21 cellular contexts compared by ENCODE assay signal in the genomic region with DNA sequence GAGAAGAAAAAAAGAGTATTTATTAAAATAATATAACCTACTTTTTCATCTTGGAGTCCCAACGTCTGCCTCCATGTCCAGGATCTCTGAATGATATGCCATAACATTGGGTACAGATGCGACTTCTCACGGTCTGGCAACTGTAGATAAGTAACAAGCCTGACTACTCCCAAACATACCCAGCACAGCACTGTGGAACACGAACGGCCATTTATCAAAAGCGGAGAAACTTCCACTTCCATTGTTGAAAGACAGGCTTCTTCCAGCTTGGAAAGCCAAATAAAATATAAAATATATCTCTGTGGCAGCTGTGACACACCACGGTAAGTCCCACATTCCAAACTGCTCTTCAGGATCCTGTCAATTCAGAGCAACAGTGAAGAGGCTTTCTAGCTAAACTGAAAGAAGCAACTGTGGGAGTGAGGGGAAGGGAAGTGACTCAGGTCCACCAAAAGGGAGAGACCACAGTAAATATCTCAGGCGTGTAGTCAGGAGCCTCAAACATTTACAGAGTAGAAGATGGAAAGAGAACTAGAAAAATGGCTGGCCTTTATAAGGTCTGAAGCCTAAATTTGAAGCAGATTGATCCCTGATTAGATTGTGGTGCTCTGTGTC.
DNase-seq lines count a peak whose midpoint lies in the region; ATAC-seq, FAIRE-seq and TF ChIP-seq lines count a peak whose summit lies in the region.
"Had no signal": no experiment of that assay in that cellular context is flagged by ENCODE, and none has a peak within 500 bp of the region (broad histone marks: within the 10 kb centered on the region; RNA-seq: fewer than 3 reads in every experiment).

No MANE protein-coding gene starts in this region.

- peaks cover 4% of the 10 kb centered on the region for H3K9me3 Mint-ChIP-seq in astrocyte (ENCODE audit: unreplicated experiment)

- no peaks in the 10 kb centered on the region for H3K79me2 ChIP-seq in astrocyte (ENCODE audit: insufficient read depth, low read length)
- H3K79me2 ChIP-seq: parathyroid adenoma had no signal

- no peak for ATAC-seq in GM21786 (IDR thresholded peaks at IDR 0.05; ENCODE audit: unreplicated experiment)
- ATAC-seq: left lobe of liver; stimulated activated naive CD8-positive, alpha-beta T cell treated with anti-CD3 and anti-CD28 coated beads, Interleukin-15, Interleukin-2, amounts not matched to agents 100 U/mL and 50 U/mL, for 24 hours; upper lobe of right lung; WTC11 had no signal

- H3K27me3 Mint-ChIP-seq in astrocyte (ENCODE audit: low read depth, unreplicated experiment): no peaks in the 10 kb centered on the region

- H3K4me1 Mint-ChIP-seq in astrocyte (ENCODE audit: low read depth, unreplicated experiment): peaks cover 18% of the 10 kb centered on the region
- H3K4me1 Mint-ChIP-seq: WTC11 had no signal

- no peaks in the 10 kb centered on the region for H4K20me1 ChIP-seq in astrocyte (ENCODE audit: insufficient read depth, low read length)

- no peak overlapping the region for H3K4me3 Mint-ChIP-seq in astrocyte (ENCODE audit: unreplicated experiment)
- H3K4me3 Mint-ChIP-seq: WTC11 had no signal

- no peaks in the 10 kb centered on the region for H3K36me3 Mint-ChIP-seq in astrocyte (ENCODE audit: low read depth, unreplicated experiment)

- H3K36me3 ChIP-seq in astrocyte (ENCODE audit: insufficient read depth, low read length): no peaks in the 10 kb centered on the region
- H3K36me3 ChIP-seq: esophagus squamous epithelium, spleen, upper lobe of right lung had no signal

- FAIRE-seq in astrocyte (lab: Jason Lieb, UNC): no peak
- FAIRE-seq: D721Med, GM18507 had no signal

- H3K27me3 ChIP-seq in astrocyte (ENCODE audit: insufficient read depth, low read length): no peaks in the 10 kb centered on the region
- H3K27me3 ChIP-seq: esophagus squamous epithelium, spleen, upper lobe of right lung had no signal

- no peak overlapping the region for H3K9ac ChIP-seq in astrocyte (ENCODE audit: low read length)
- H3K9ac ChIP-seq: parathyroid adenoma had no signal

- H3K9me3 ChIP-seq in astrocyte (ENCODE audit: insufficient read depth, low read depth, low read length): no peaks in the 10 kb centered on the region
- H3K9me3 ChIP-seq: upper lobe of right lung had no signal

- no peaks in the 10 kb centered on the region for H3K4me1 ChIP-seq in astrocyte (ENCODE audit: insufficient read depth, low read length)
- H3K4me1 ChIP-seq: esophagus squamous epithelium, parathyroid adenoma, spleen, upper lobe of right lung had no signal

- DNase-seq in CMK (ENCODE audit: low read depth) (peak; percentile 27), OCI-M2 (lab: John Stamatoyannopoulos, UW; ENCODE audit: unreplicated experiment) (peak; percentile 26), astrocyte (ENCODE audit: low read depth) (peak; percentile 83), kidney tubule cell (ENCODE audit: low spot score) (peak; percentile 92), NCI-H2081 treated with DMSO at 0.1 percent for 48 hours (lab: John Stamatoyannopoulos, UW) (no peak), NCI-H2029 treated with DMSO at 0.1 percent for 48 hours (lab: John Stamatoyannopoulos, UW) (no peak), foreskin fibroblast (no peak)
- DNase-seq: activated effector memory CD4-positive, alpha-beta T cell treated with Interleukin-2 at 50 U/mL for 16 hours; esophagus squamous epithelium; hippocampal formation; NCI-H1694; NCI-H446 treated with DMSO at 0.1 percent for 48 hours; spleen; stimulated activated naive CD8-positive, alpha-beta T cell treated with anti-CD3 and anti-CD28 coated beads, Interleukin-15, Interleukin-2, amounts not matched to agents 100 U/mL and 50 U/mL, for 24 hours; upper lobe of right lung had no signal

- peak overlapping the region; percentile 91 for H3K27ac Mint-ChIP-seq in astrocyte (ENCODE audit: unreplicated experiment)
- H3K27ac Mint-ChIP-seq: WTC11 had no signal

- no peak for TF ChIP-seq CTCF in astrocyte (IDR thresholded peaks at IDR 0.05; ENCODE audit: insufficient read depth, low read depth, low read length)
- TF ChIP-seq CTCF in foreskin fibroblast (IDR thresholded peaks at IDR 0.05; ENCODE audit: low read depth, low read length): no peak

- H3K4me2 ChIP-seq in astrocyte (ENCODE audit: low read length): peak overlapping the region; percentile 56

- peak overlapping the region; percentile 35 for H3K4me3 ChIP-seq in astrocyte (ENCODE audit: insufficient read depth, low read depth, low read length)
- no peak overlapping the region for H3K4me3 ChIP-seq in foreskin fibroblast (ENCODE audit: low read depth in 1 of 2, low read length in 2 of 2)
- H3K4me3 ChIP-seq: esophagus squamous epithelium, spleen, upper lobe of right lung had no signal

- H2AFZ ChIP-seq in astrocyte (ENCODE audit: low read depth, low read length): peak overlapping the region; percentile 13
- H2AFZ ChIP-seq: parathyroid adenoma had no signal

- peak overlapping the region; percentile 43 for H3K27ac ChIP-seq in astrocyte (ENCODE audit: low read depth, low read length)
- H3K27ac ChIP-seq: esophagus squamous epithelium, parathyroid adenoma, spleen, upper lobe of right lung had no signal

Comparison
In these comparisons a context has a peak if more than half of its experiments do, and no peak if none do; other contexts are left out.
1. DNase-seq: peak in CMK (single experiment), OCI-M2 (single experiment), astrocyte (single experiment) and kidney tubule cell (single experiment); none in NCI-H2081 treated with DMSO at 0.1 percent for 48 hours (single experiment), NCI-H2029 treated with DMSO at 0.1 percent for 48 hours (single experiment) and foreskin fibroblast (0 of 2).